In genomic region chr10:129570185-129570584, GRCh38 we compare ENCODE assay signal across 18 cellular contexts.
DNase-seq lines count a peak whose midpoint lies in the region; ATAC-seq, FAIRE-seq and TF ChIP-seq lines count a peak whose summit lies in the region.
"Had no signal": no experiment of that assay in that cellular context is flagged by ENCODE, and none has a peak within 500 bp of the region (broad histone marks: within the 10 kb centered on the region; RNA-seq: fewer than 3 reads in every experiment).

No MANE protein-coding gene starts in this region.

- no peak for FAIRE-seq in HepG2 (lab: Jason Lieb, UNC)
- FAIRE-seq: G401.6, GM12892 had no signal

- H3K27me3 Mint-ChIP-seq in osteocyte (ENCODE audit: unreplicated experiment), result no peaks in the 10 kb centered on the region
- H3K27me3 Mint-ChIP-seq: CD4-positive, CD25-positive, alpha-beta regulatory T cell had no signal

- TF ChIP-seq CTCF in right lobe of liver (IDR thresholded peaks at IDR 0.05) (no peak), HepG2 (CRISPR knock-in tag; IDR thresholded peaks at IDR 0.05) (no peak), osteocyte (IDR thresholded peaks at IDR 0.05) (no peak)

- no peak overlapping the region for H3K4me3 Mint-ChIP-seq in osteocyte (ENCODE audit: unreplicated experiment)
- H3K4me3 Mint-ChIP-seq: CD4-positive, CD25-positive, alpha-beta regulatory T cell; CD8-positive, alpha-beta T cell; GM23338; H9 had no signal

- H3K36me3 Mint-ChIP-seq in osteocyte (ENCODE audit: unreplicated experiment), result no peaks in the 10 kb centered on the region

- 73% methylated on average over 10 of the region's 11 CpGs for WGBS in right lobe of liver (ENCODE audit: insufficient coverage, low coverage, low lambda C conversion rate, missing lambda C conversion rate)
- WGBS in HepG2 (ENCODE audit: low lambda C conversion rate), result 72% methylated on average over 11 of the region's 11 CpGs

- no peak overlapping the region for H3K4me2 ChIP-seq in HepG2 (ENCODE audit: low read depth, low read length)
- H3K4me2 ChIP-seq: BLaER1, GM23338 had no signal

- no peak overlapping the region for H3K9ac ChIP-seq in HepG2 (ENCODE audit: insufficient read depth, low read depth, low read length)
- H3K9ac ChIP-seq: BLaER1 had no signal

- no peaks in the 10 kb centered on the region for H3K79me2 ChIP-seq in HepG2 (ENCODE audit: insufficient read depth, low read length)

- H3K27ac Mint-ChIP-seq in osteocyte (ENCODE audit: unreplicated experiment), result no peak overlapping the region
- H3K27ac Mint-ChIP-seq: CD4-positive, CD25-positive, alpha-beta regulatory T cell; CD8-positive, alpha-beta T cell; GM23338 had no signal

- peaks cover 14% of the 10 kb centered on the region for H3K9me3 Mint-ChIP-seq in osteocyte (ENCODE audit: unreplicated experiment)
- H3K9me3 Mint-ChIP-seq: GM23338, H9 had no signal

- H3K9me3 ChIP-seq in right lobe of liver, result no peaks in the 10 kb centered on the region
- peaks cover 16% of the 10 kb centered on the region; the same call in 1 of the 2 replicates for H3K9me3 ChIP-seq in HepG2 (ENCODE audit: low read length)

- TF ChIP-seq EP300 in HepG2 (IDR thresholded peaks at IDR 0.05; ENCODE audit: low read depth in 2 of 2, low read length in 2 of 2) (no peak), HepG2 (CRISPR knock-in tag; IDR thresholded peaks at IDR 0.05; ENCODE audit: borderline replicate concordance) (no peak)

- no peaks in the 10 kb centered on the region for H3K4me1 ChIP-seq in right lobe of liver
- no peaks in the 10 kb centered on the region for H3K4me1 ChIP-seq in HepG2 (ENCODE audit: insufficient read depth, low read length)
- H3K4me1 ChIP-seq: Caco-2 had no signal

- H3K27me3 ChIP-seq in right lobe of liver (no peaks in the 10 kb centered on the region), HepG2 (ENCODE audit: control insufficient read depth in 1 of 2, insufficient read depth in 2 of 2, low read length in 2 of 2) (no peaks in the 10 kb centered on the region)
- H3K27me3 ChIP-seq: BLaER1 had no signal

- H4K20me1 ChIP-seq in HepG2 (ENCODE audit: insufficient read depth, low read length), result no peaks in the 10 kb centered on the region

- TF ChIP-seq POLR2A in right lobe of liver (IDR thresholded peaks at IDR 0.05) (no peak), HepG2 (IDR thresholded peaks at IDR 0.05; ENCODE audit: insufficient read depth in 1 of 2, low read depth in 2 of 2, low read length in 2 of 2) (no peak)

- ATAC-seq in right lobe of liver, result peak; percentile 49 to 98 (median 69)
- no peak for ATAC-seq in HepG2
- ATAC-seq: CD8-positive, alpha-beta T cell; GM23338; HCT116 had no signal

- in situ Hi-C loops in HepG2 (cut with HindIII; ENCODE audit: extremely low pct_ligation_motif_present, low pct_unique_long_range_greater_than_20kb), result no loop called here

- no peak for TF ChIP-seq RAD21 in HepG2 (CRISPR knock-in tag; IDR thresholded peaks at IDR 0.05)

- H3K4me1 Mint-ChIP-seq in osteocyte (ENCODE audit: unreplicated experiment), result no peaks in the 10 kb centered on the region
- H3K4me1 Mint-ChIP-seq: GM23338, H9 had no signal

- POLR2A ChIA-PET in HepG2 (lab: Yijun Ruan, JAX), result no interaction called here

- intact Hi-C loops in right lobe of liver (cut with DNase I) (no loop called here), HepG2 (cut with micrococcal nuclease; ENCODE audit: unreplicated experiment) (no loop called here)

- BruUV-seq in HepG2 (replicated peaks; lab: Mats Ljungman, UMichigan), result no TSS peak

- no peak overlapping the region for H2AFZ ChIP-seq in HepG2 (ENCODE audit: low read length)
- H2AFZ ChIP-seq: GM23338 had no signal

- CTCF ChIA-PET in HepG2 (lab: Yijun Ruan, JAX; ENCODE audit: low intra/inter-chr PET ratio, low total read pairs), result no interaction called here

- H3K36me3 ChIP-seq in right lobe of liver (peaks cover 0 to 5% (median 0%) of the 10 kb centered on the region in 4 donors), HepG2 (replicated peaks in 1 of 2; ENCODE audit: control insufficient read depth in 1 of 2, insufficient read depth in 2 of 2, low read length in 2 of 2) (no peaks in the 10 kb centered on the region; a peak in 1 of 5 replicates)

- peak in 1 of 3 donors; percentile 69 for DNase-seq in right lobe of liver
- no peak for DNase-seq in HepG2 (ENCODE audit: low spot score)
- DNase-seq in kidney tubule cell (ENCODE audit: low spot score), result peak; percentile 56
- DNase-seq in osteocyte (ENCODE audit: extremely low spot score, unreplicated experiment), result peak; percentile 80
- no peak for DNase-seq in NCI-H2171 (lab: John Stamatoyannopoulos, UW)
- no peak for DNase-seq in NCI-H1436 (lab: John Stamatoyannopoulos, UW)
- DNase-seq: Caco-2; CD4-positive, CD25-positive, alpha-beta regulatory T cell; CD8-positive, alpha-beta T cell; DMS153; DND-41; H9 had no signal

- H3K27ac ChIP-seq in right lobe of liver, result peak overlapping the region in 1 of 3 donors; percentile 43
- H3K27ac ChIP-seq in HepG2 (ENCODE audit: extremely low read length, insufficient read depth, low read length), result no peak overlapping the region
- H3K27ac ChIP-seq: BLaER1, C4-2B had no signal

- H3K4me3 ChIP-seq in right lobe of liver (no peak overlapping the region), HepG2 (replicated peaks in 1 of 3; ENCODE audit: insufficient read depth in 1 of 3, low read depth in 2 of 3, low read length in 3 of 3) (no peak overlapping the region)
- H3K4me3 ChIP-seq: BLaER1, GM23338 had no signal

TF ChIP-seq in HepG2, 621 proteins besides CTCF, POLR2A, EP300 and RAD21:
- TF ChIP-seq SUZ12 (IDR thresholded peaks at IDR 0.05; ENCODE audit: low read depth, low read length) (no peak), STAT5B (CRISPR knock-in tag; IDR thresholded peaks at IDR 0.05) (no peak), CBX2 (IDR thresholded peaks at IDR 0.05; ENCODE audit: low read depth, low read length) (no peak), CBX2 (CRISPR knock-in tag; IDR thresholded peaks at IDR 0.05; ENCODE audit: low read depth) (no peak), SMAD9 (CRISPR knock-in tag; IDR thresholded peaks at IDR 0.05) (no peak), ZNF672 (CRISPR knock-in tag; IDR thresholded peaks at IDR 0.05) (no peak), ZNF597 (CRISPR knock-in tag; IDR thresholded peaks at IDR 0.05) (no peak), NCOA2 (CRISPR knock-in tag; IDR thresholded peaks at IDR 0.05) (no peak), KLF11 (CRISPR knock-in tag; IDR thresholded peaks at IDR 0.05) (no peak), ZBTB25 (CRISPR knock-in tag; IDR thresholded peaks at IDR 0.05) (no peak), SP4 (CRISPR knock-in tag; IDR thresholded peaks at IDR 0.05) (no peak), DPF2 (CRISPR knock-in tag; IDR thresholded peaks at IDR 0.05; ENCODE audit: borderline replicate concordance, low read depth) (no peak), MATR3 (CRISPR knock-in tag; IDR thresholded peaks at IDR 0.05) (no peak)

Comparison
In these comparisons a context has a peak if more than half of its experiments do, and no peak if none do; other contexts are left out.
1. DNase-seq: peak in kidney tubule cell (single experiment) and osteocyte (single experiment); none in HepG2 (single experiment), NCI-H2171 (single experiment) and NCI-H1436 (single experiment).